8 cellular contexts compared by ENCODE assay signal in genomic region chr10:100185364-100186252, GRCh38. TPM values are rescaled to one million over a fixed set of nuclear protein-coding genes. Genes with fewer than 3 reads are reported as not detected.
A peak's percentile ranks its signal among the peaks of the same experiment; 100 is the strongest.
DNase-seq lines count a peak whose midpoint lies in the region; ATAC-seq and TF ChIP-seq lines count a peak whose summit lies in the region.

ERLIN1 (minus strand) TSS chr10:100186029; CDS start chr10:100185626, 403 bp downstream.

- H3K27me3 Mint-ChIP-seq in activated CD4-positive, alpha-beta T cell treated with anti-CD3 and anti-CD28 coated beads, Interleukin-2, amount 10 ng/mL, durations not matched to agents 7 days and 5 days, result no peaks in the 10 kb centered on the region

- peaks cover 13% of the 10 kb centered on the region for H3K36me3 ChIP-seq in BE2C

- H3K4me1 ChIP-seq in BE2C, result no peaks in the 10 kb centered on the region

- H3K9me3 ChIP-seq in BE2C, result no peaks in the 10 kb centered on the region

- POLR2A ChIA-PET in activated CD4-positive, alpha-beta T cell treated with anti-CD3 and anti-CD28 coated beads, Interleukin-2, amount 10 ng/mL, durations not matched to agents 7 days and 5 days (lab: Charles Lee), result no interaction called here

- H3K27ac Mint-ChIP-seq in activated CD4-positive, alpha-beta T cell treated with anti-CD3 and anti-CD28 coated beads, Interleukin-2, amount 10 ng/mL, durations not matched to agents 7 days and 5 days, result peak within 1 kb of the TSS; percentile 97

- no peaks in the 10 kb centered on the region for H3K9me3 Mint-ChIP-seq in activated CD4-positive, alpha-beta T cell treated with anti-CD3 and anti-CD28 coated beads, Interleukin-2, amount 10 ng/mL, durations not matched to agents 7 days and 5 days

- ATAC-seq in HG03457 (IDR thresholded peaks at IDR 0.05; ENCODE audit: unreplicated experiment) (peak; percentile 70), left lobe of liver (peak; percentile 88)

- H3K4me3 Mint-ChIP-seq in activated CD4-positive, alpha-beta T cell treated with anti-CD3 and anti-CD28 coated beads, Interleukin-2, amount 10 ng/mL, durations not matched to agents 7 days and 5 days, result peak within 1 kb of the TSS; percentile 97

- peaks cover 61% of the 10 kb centered on the region for H3K4me1 Mint-ChIP-seq in activated CD4-positive, alpha-beta T cell treated with anti-CD3 and anti-CD28 coated beads, Interleukin-2, amount 10 ng/mL, durations not matched to agents 7 days and 5 days

- H3K36me3 Mint-ChIP-seq in activated CD4-positive, alpha-beta T cell treated with anti-CD3 and anti-CD28 coated beads, Interleukin-2, amount 10 ng/mL, durations not matched to agents 7 days and 5 days (ENCODE audit: low read depth), result peaks cover 30% of the 10 kb centered on the region

- H3K27me3 ChIP-seq in BE2C, result no peaks in the 10 kb centered on the region

- TF ChIP-seq CTCF in BE2C (IDR thresholded peaks at IDR 0.05; ENCODE audit: low read depth, low read length), result no peak

- peak; percentile 96 for DNase-seq in BE2C
- peak; percentile 76 for DNase-seq in GM19240 (ENCODE audit: insufficient read length, low spot score)
- DNase-seq in NCI-H69 (lab: John Stamatoyannopoulos, UW), result peak; percentile 93
- peak; percentile 91 for DNase-seq in activated CD4-positive, alpha-beta T cell treated with anti-CD3 and anti-CD28 coated beads, Interleukin-2, amount 10 ng/mL, durations not matched to agents 7 days and 5 days
- peak; percentile 79 for DNase-seq in cortex of kidney (lab: John Stamatoyannopoulos, UW)
- DNase-seq in left lobe of liver (ENCODE audit: low spot score), result peak; percentile 95
- peak; percentile 94 to 97 for DNase-seq in stimulated activated CD4-positive, alpha-beta T cell treated with anti-CD3 and anti-CD28 coated beads, Interleukin-2, amount 100 ng/mL, for 24 hours

- CTCF ChIA-PET in activated CD4-positive, alpha-beta T cell treated with anti-CD3 and anti-CD28 coated beads, Interleukin-2, amount 10 ng/mL, durations not matched to agents 7 days and 5 days (lab: Charles Lee), result interaction anchor here (0.6 to 1.0 kb wide), 2 partner anchors 9 to 29 kb away, joined by 3 read pairs; no protein-coding TSS in a partner anchor

- H3K4me3 ChIP-seq in BE2C (ENCODE audit: low read depth, low read length), result peak within 1 kb of the TSS; percentile 78

RNA-seq across cellular contexts. Expression of gene ERLIN1, which starts in this region (rescaled TPM):
- polyA plus RNA-seq in BE2C (2012; ENCODE audit: insufficient read depth, insufficient read length, low read depth), result 10.1 TPM
- 10 to 100 TPM; 14.1 to 18.7 TPM for total RNA-seq in activated CD4-positive, alpha-beta T cell treated with anti-CD3 and anti-CD28 coated beads, Interleukin-2, amount 10 ng/mL, durations not matched to agents 7 days and 5 days
- 43.6 TPM for total RNA-seq in left lobe of liver

Comparison
In these comparisons a context has a peak if more than half of its experiments do, and no peak if none do; other contexts are left out.
1. Peak in every context shown above with its lines: DNase-seq, ATAC-seq and H3K4me3 ChIP-seq.